Comparison of ENCODE assay signal across 11 cellular contexts in genomic region chr4:9969526-9970398, GRCh38. TPM values are rescaled to one million over a fixed set of nuclear protein-coding genes. Genes with fewer than 3 reads are reported as not detected.
DNase-seq lines count a peak whose midpoint lies in the region; ATAC-seq and TF ChIP-seq lines count a peak whose summit lies in the region.
"Had no signal": no experiment of that assay in that cellular context is flagged by ENCODE, and none has a peak within 500 bp of the region (broad histone marks: within the 10 kb centered on the region; RNA-seq: fewer than 3 reads in every experiment).

No MANE protein-coding gene starts in this region.

- H3K4me1 ChIP-seq in DOHH2 (ENCODE audit: control insufficient read depth, low read length) = peaks cover 9% of the 10 kb centered on the region

- H3K79me2 ChIP-seq in DOHH2 (ENCODE audit: control insufficient read depth, low read length) = no peaks in the 10 kb centered on the region

- DNase-seq in activated CD8-positive, alpha-beta T cell treated with anti-CD3 and anti-CD28 coated beads for 36 hours = peak; percentile 42
- DNase-seq in hypothalamus (lab: John Stamatoyannopoulos, UW) (no peak), cerebellar nuclear complex (lab: John Stamatoyannopoulos, UW) (no peak), D341Med (ENCODE audit: low spot score) (no peak)
- DNase-seq: naive thymus-derived CD8-positive, alpha-beta T cell; NCI-H187 had no signal

- no peaks in the 10 kb centered on the region for H3K27me3 ChIP-seq in DOHH2 (ENCODE audit: control insufficient read depth, low read length)

- H3K27ac Mint-ChIP-seq in activated CD8-positive, alpha-beta T cell treated with anti-CD3 and anti-CD28 coated beads for 36 hours = peak overlapping the region; percentile 64
- H3K27ac Mint-ChIP-seq: naive thymus-derived CD8-positive, alpha-beta T cell had no signal

- H3K4me1 Mint-ChIP-seq in activated CD8-positive, alpha-beta T cell treated with anti-CD3 and anti-CD28 coated beads for 36 hours (ENCODE audit: low read depth) = peaks cover 12% of the 10 kb centered on the region
- H3K4me1 Mint-ChIP-seq: naive thymus-derived CD8-positive, alpha-beta T cell had no signal

- H3K9me2 ChIP-seq in DOHH2 (replicated peaks; ENCODE audit: control insufficient read depth, low read length) = no peaks in the 10 kb centered on the region

- no peaks in the 10 kb centered on the region for H3F3A ChIP-seq in DOHH2 (ENCODE audit: control insufficient read depth, insufficient read depth)

- H3K4me3 ChIP-seq in DOHH2 (ENCODE audit: low read length) = no peak overlapping the region
- H3K4me3 ChIP-seq: smooth muscle cell had no signal

- H3K4me3 Mint-ChIP-seq in activated CD8-positive, alpha-beta T cell treated with anti-CD3 and anti-CD28 coated beads for 36 hours = no peak overlapping the region
- H3K4me3 Mint-ChIP-seq: naive thymus-derived CD8-positive, alpha-beta T cell had no signal

- POLR2A ChIA-PET in activated CD8-positive, alpha-beta T cell treated with anti-CD3 and anti-CD28 coated beads for 36 hours (lab: Charles Lee) = interaction anchor here (1.3 kb wide), 1 partner anchor 30 kb away, joined by 4 read pairs; no protein-coding TSS in a partner anchor

- H3K9me3 Mint-ChIP-seq in activated CD8-positive, alpha-beta T cell treated with anti-CD3 and anti-CD28 coated beads for 36 hours = peaks cover 7% of the 10 kb centered on the region

- CTCF ChIA-PET in activated CD8-positive, alpha-beta T cell treated with anti-CD3 and anti-CD28 coated beads for 36 hours (lab: Charles Lee) = no interaction called here

- ATAC-seq in GM19395 (IDR thresholded peaks at IDR 0.05; ENCODE audit: unreplicated experiment) (peak; percentile 32), HG03066 (IDR thresholded peaks at IDR 0.05; ENCODE audit: low read depth, unreplicated experiment) (peak; percentile 13), SK-N-SH treated with all-trans-retinoic acid at 6 μM for 48 hours (no peak)
- peak; percentile 95 for ATAC-seq in activated CD8-positive, alpha-beta T cell treated with anti-CD3 and anti-CD28 coated beads for 36 hours
- ATAC-seq: naive thymus-derived CD8-positive, alpha-beta T cell had no signal

- intact Hi-C loops in activated CD8-positive, alpha-beta T cell treated with anti-CD3 and anti-CD28 coated beads for 36 hours (cut with micrococcal nuclease) = no loop called here

- H3K36me3 Mint-ChIP-seq in activated CD8-positive, alpha-beta T cell treated with anti-CD3 and anti-CD28 coated beads for 36 hours (ENCODE audit: low read depth) = peaks cover 7% of the 10 kb centered on the region

- no peaks in the 10 kb centered on the region for H4K20me1 ChIP-seq in DOHH2 (ENCODE audit: control insufficient read depth, insufficient read depth, low read depth, low read length)

- H3K27ac ChIP-seq in DOHH2 (ENCODE audit: low read depth, low read length) = no peak overlapping the region

- no peak for TF ChIP-seq CTCF in DOHH2 (IDR thresholded peaks at IDR 0.05; ENCODE audit: low read depth, low read length, poor library complexity, severe bottlenecking)
- TF ChIP-seq CTCF in activated CD8-positive, alpha-beta T cell treated with anti-CD3 and anti-CD28 coated beads for 36 hours (IDR thresholded peaks at IDR 0.05) = no peak

- no peaks in the 10 kb centered on the region for H3K27me3 Mint-ChIP-seq in activated CD8-positive, alpha-beta T cell treated with anti-CD3 and anti-CD28 coated beads for 36 hours

- no peaks in the 10 kb centered on the region for H3K36me3 ChIP-seq in DOHH2 (ENCODE audit: control insufficient read depth, low read length)

- H3K4me2 ChIP-seq in DOHH2 (ENCODE audit: low read length) = peak overlapping the region; percentile 28; the same call in 1 of the 2 replicates
- H3K4me2 ChIP-seq: smooth muscle cell had no signal

- H3K9me3 ChIP-seq in DOHH2 (ENCODE audit: control insufficient read depth, insufficient read depth, low read length) = no peaks in the 10 kb centered on the region

TF ChIP-seq in SK-N-SH treated with all-trans-retinoic acid at 6 μM for 48 hours, 23 proteins besides CTCF, POLR2A, EP300 and RAD21 (continues in another document):
- TF ChIP-seq ESRRG (CRISPR knock-in tag; IDR thresholded peaks at IDR 0.05) (no peak), OSR1 (CRISPR knock-in tag; IDR thresholded peaks at IDR 0.05) (no peak), CSDC2 (CRISPR knock-in tag; IDR thresholded peaks at IDR 0.05) (no peak), CSRNP3 (CRISPR knock-in tag; IDR thresholded peaks at IDR 0.05) (no peak), ISL1 (CRISPR knock-in tag; IDR thresholded peaks at IDR 0.05) (no peak), RARB (CRISPR knock-in tag; IDR thresholded peaks at IDR 0.05) (no peak), TOX (CRISPR knock-in tag; IDR thresholded peaks at IDR 0.05; ENCODE audit: borderline replicate concordance) (no peak), TSHZ2 (CRISPR knock-in tag; IDR thresholded peaks at IDR 0.05) (no peak), PATZ1 (CRISPR knock-in tag; IDR thresholded peaks at IDR 0.05; ENCODE audit: borderline replicate concordance) (no peak), TCF4 (CRISPR knock-in tag; IDR thresholded peaks at IDR 0.05; ENCODE audit: borderline replicate concordance) (no peak), ZNF565 (CRISPR knock-in tag; conservative IDR thresholded peaks at IDR 0.05; ENCODE audit: low read depth) (no peak), ZFP3 (CRISPR knock-in tag; IDR thresholded peaks at IDR 0.05) (no peak), ARNTL (CRISPR knock-in tag; IDR thresholded peaks at IDR 0.05; ENCODE audit: borderline replicate concordance, low read depth) (no peak), ZFP30 (CRISPR knock-in tag; IDR thresholded peaks at IDR 0.05) (no peak), ZNF70 (CRISPR knock-in tag; IDR thresholded peaks at IDR 0.05) (no peak), ZC3H10 (CRISPR knock-in tag; IDR thresholded peaks at IDR 0.05) (no peak)

RNA-seq across cellular contexts. Expression of gene SLC2A9, which starts 51.5 kb away (rescaled TPM):
- under 1 TPM; 0.54 TPM for total RNA-seq in activated CD8-positive, alpha-beta T cell treated with anti-CD3 and anti-CD28 coated beads for 36 hours
